In genomic region chr5:38553001-38553521, GRCh38 we compare ENCODE assay signal across 1 cellular context.
TF ChIP-seq lines count a peak whose summit lies in the region.

No MANE protein-coding gene starts in this region.

TF ChIP-seq in liver, 16 proteins besides CTCF, POLR2A, EP300 and RAD21 (continued from another document):
- TF ChIP-seq, protein P1, sequence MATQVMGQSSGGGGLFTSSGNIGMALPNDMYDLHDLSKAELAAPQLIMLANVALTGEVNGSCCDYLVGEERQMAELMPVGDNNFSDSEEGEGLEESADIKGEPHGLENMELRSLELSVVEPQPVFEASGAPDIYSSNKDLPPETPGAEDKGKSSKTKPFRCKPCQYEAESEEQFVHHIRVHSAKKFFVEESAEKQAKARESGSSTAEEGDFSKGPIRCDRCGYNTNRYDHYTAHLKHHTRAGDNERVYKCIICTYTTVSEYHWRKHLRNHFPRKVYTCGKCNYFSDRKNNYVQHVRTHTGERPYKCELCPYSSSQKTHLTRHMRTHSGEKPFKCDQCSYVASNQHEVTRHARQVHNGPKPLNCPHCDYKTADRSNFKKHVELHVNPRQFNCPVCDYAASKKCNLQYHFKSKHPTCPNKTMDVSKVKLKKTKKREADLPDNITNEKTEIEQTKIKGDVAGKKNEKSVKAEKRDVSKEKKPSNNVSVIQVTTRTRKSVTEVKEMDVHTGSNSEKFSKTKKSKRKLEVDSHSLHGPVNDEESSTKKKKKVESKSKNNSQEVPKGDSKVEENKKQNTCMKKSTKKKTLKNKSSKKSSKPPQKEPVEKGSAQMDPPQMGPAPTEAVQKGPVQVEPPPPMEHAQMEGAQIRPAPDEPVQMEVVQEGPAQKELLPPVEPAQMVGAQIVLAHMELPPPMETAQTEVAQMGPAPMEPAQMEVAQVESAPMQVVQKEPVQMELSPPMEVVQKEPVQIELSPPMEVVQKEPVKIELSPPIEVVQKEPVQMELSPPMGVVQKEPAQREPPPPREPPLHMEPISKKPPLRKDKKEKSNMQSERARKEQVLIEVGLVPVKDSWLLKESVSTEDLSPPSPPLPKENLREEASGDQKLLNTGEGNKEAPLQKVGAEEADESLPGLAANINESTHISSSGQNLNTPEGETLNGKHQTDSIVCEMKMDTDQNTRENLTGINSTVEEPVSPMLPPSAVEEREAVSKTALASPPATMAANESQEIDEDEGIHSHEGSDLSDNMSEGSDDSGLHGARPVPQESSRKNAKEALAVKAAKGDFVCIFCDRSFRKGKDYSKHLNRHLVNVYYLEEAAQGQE (IDR thresholded peaks at IDR 0.05): no peak
- TF ChIP-seq JUND (IDR thresholded peaks at IDR 0.05): no peak
